In genomic region chr15:88913850-88914169, GRCh38 we compare ENCODE assay signal across 8 cellular contexts. TPM values are rescaled to one million over a fixed set of nuclear protein-coding genes. Genes with fewer than 3 reads are reported as not detected.
A peak's percentile ranks its signal among the peaks of the same experiment; 100 is the strongest.
DNase-seq lines count a peak whose midpoint lies in the region; ATAC-seq and TF ChIP-seq lines count a peak whose summit lies in the region.

No MANE protein-coding gene starts in this region.

- H3K27me3 ChIP-seq in PC-9 (ENCODE audit: insufficient read depth, low read depth) = no peaks in the 10 kb centered on the region

- H3K4me1 ChIP-seq in PC-9 (replicated peaks; ENCODE audit: insufficient read depth) = peaks cover 26% of the 10 kb centered on the region

- BruUV-seq in PC-9 (replicated peaks; lab: Mats Ljungman, UMichigan) = TSS peak; percentile 94

- ATAC-seq in GM18861 (IDR thresholded peaks at IDR 0.05; ENCODE audit: unreplicated experiment) (no peak), HG02759 (IDR thresholded peaks at IDR 0.05; ENCODE audit: unreplicated experiment) (no peak)

- H3K9me3 ChIP-seq in PC-9 (ENCODE audit: insufficient read depth, low read depth) = no peaks in the 10 kb centered on the region

- CTCF ChIA-PET in PC-9 (lab: Charles Lee) = no interaction called here

- H3K9me2 ChIP-seq in PC-9 (ENCODE audit: insufficient read depth) = no peaks in the 10 kb centered on the region

- H3K4me3 ChIP-seq in GM12864 (ENCODE audit: low read depth, low read length) (peak overlapping the region; percentile 74; the same call in 1 of the 2 replicates), PC-9 (peak overlapping the region; percentile 80; the same call in 1 of the 2 replicates)

- peaks cover 5% of the 10 kb centered on the region for H3K27me3 Mint-ChIP-seq in endothelial cell (ENCODE audit: unreplicated experiment)
- H3K27me3 Mint-ChIP-seq in progenitor cell of endocrine pancreas = peaks cover 1% of the 10 kb centered on the region

- no peaks in the 10 kb centered on the region for H3K9me3 Mint-ChIP-seq in endothelial cell (ENCODE audit: unreplicated experiment)
- no peaks in the 10 kb centered on the region for H3K9me3 Mint-ChIP-seq in progenitor cell of endocrine pancreas (ENCODE audit: low read depth)

- peak overlapping the region; percentile 81 for H2AFZ ChIP-seq in PC-9

- H3K4me3 Mint-ChIP-seq in endothelial cell (ENCODE audit: unreplicated experiment) = peak overlapping the region; percentile 94
- H3K4me3 Mint-ChIP-seq in progenitor cell of endocrine pancreas (ENCODE audit: low read depth) = peak overlapping the region; percentile 88

- H3K27ac ChIP-seq in PC-9 = no peak overlapping the region

- DNase-seq in GM12864 (ENCODE audit: low read depth) = no peak
- DNase-seq in PC-9 = peak in 1 of 2 experiments; percentile 36
- DNase-seq in endothelial cell (ENCODE audit: low spot score) = no peak
- DNase-seq in progenitor cell of endocrine pancreas (ENCODE audit: low spot score, unreplicated experiment) = no peak
- DNase-seq in DMS79 (lab: John Stamatoyannopoulos, UW) = no peak
- DNase-seq in activated CD8-positive, alpha-beta memory T cell treated with anti-CD3 and anti-CD28 coated beads for 24 hours = no peak

- H3K4me1 Mint-ChIP-seq in endothelial cell (ENCODE audit: unreplicated experiment) (peaks cover 14% of the 10 kb centered on the region), progenitor cell of endocrine pancreas (ENCODE audit: low read depth) (peaks cover 30% of the 10 kb centered on the region)

- no peaks in the 10 kb centered on the region for H3K36me3 ChIP-seq in PC-9 (ENCODE audit: low read depth)

- intact Hi-C loops in PC-9 (cut with micrococcal nuclease; ENCODE audit: unreplicated experiment) = no loop called here

- peaks cover 12% of the 10 kb centered on the region for H3K36me3 Mint-ChIP-seq in endothelial cell (ENCODE audit: low read depth, unreplicated experiment)
- H3K36me3 Mint-ChIP-seq in progenitor cell of endocrine pancreas (ENCODE audit: insufficient read depth) = peaks cover 13% of the 10 kb centered on the region

- TF ChIP-seq CTCF in GM12864 (IDR thresholded peaks at IDR 0.05; ENCODE audit: low read depth, low read length, missing control alignments) (no peak), PC-9 (conservative IDR thresholded peaks at IDR 0.05) (no peak), endothelial cell (IDR thresholded peaks at IDR 0.05; ENCODE audit: unreplicated experiment) (no peak), progenitor cell of endocrine pancreas (IDR thresholded peaks at IDR 0.05; ENCODE audit: unreplicated experiment) (no peak)

- no peaks in the 10 kb centered on the region for H3K79me2 ChIP-seq in PC-9 (ENCODE audit: low read depth)

- no peaks in the 10 kb centered on the region for H4K20me1 ChIP-seq in PC-9 (ENCODE audit: insufficient read depth)

- peak overlapping the region; percentile 70 for H3K27ac Mint-ChIP-seq in endothelial cell (ENCODE audit: unreplicated experiment)
- no peak overlapping the region for H3K27ac Mint-ChIP-seq in progenitor cell of endocrine pancreas

- peak overlapping the region; percentile 95 for H3K4me2 ChIP-seq in PC-9

- POLR2A ChIA-PET in PC-9 (lab: Charles Lee; ENCODE audit: unreplicated experiment) = interaction anchor here (0.6 kb wide), 1 partner anchor 217 kb away, joined by 3 read pairs; no protein-coding TSS in a partner anchor

- H3F3A ChIP-seq in PC-9 (ENCODE audit: insufficient read depth, low read depth) = peaks cover 13% of the 10 kb centered on the region

RNA-seq across cellular contexts. Expression of gene MFGE8, which starts 0.6 kb away (rescaled TPM):
- total RNA-seq in PC-9 (2021) (54.5 and 64.3 TPM in 2 replicates), endothelial cell (ENCODE audit: unreplicated experiment) (113 TPM), progenitor cell of endocrine pancreas (297 and 309 TPM in 2 replicates)

RNA-seq across cellular contexts. Expression of gene HAPLN3, which starts 18.5 kb away (rescaled TPM):
- total RNA-seq in PC-9 (2021) (2.4 and 3.8 TPM in 2 replicates), endothelial cell (ENCODE audit: unreplicated experiment) (137 TPM), progenitor cell of endocrine pancreas (6.2 and 8.4 TPM in 2 replicates)

Comparison
In these comparisons a context has a peak if more than half of its experiments do, and no peak if none do; other contexts are left out.
1. RNA of gene HAPLN3, which starts 18.5 kb away (total RNA-seq): 137 TPM in endothelial cell (single experiment); 6.2 to 8.4 TPM in progenitor cell of endocrine pancreas and 2.4 to 3.8 TPM in PC-9; every median in the first group is over 10 times any median in the second.